In the genomic region with DNA sequence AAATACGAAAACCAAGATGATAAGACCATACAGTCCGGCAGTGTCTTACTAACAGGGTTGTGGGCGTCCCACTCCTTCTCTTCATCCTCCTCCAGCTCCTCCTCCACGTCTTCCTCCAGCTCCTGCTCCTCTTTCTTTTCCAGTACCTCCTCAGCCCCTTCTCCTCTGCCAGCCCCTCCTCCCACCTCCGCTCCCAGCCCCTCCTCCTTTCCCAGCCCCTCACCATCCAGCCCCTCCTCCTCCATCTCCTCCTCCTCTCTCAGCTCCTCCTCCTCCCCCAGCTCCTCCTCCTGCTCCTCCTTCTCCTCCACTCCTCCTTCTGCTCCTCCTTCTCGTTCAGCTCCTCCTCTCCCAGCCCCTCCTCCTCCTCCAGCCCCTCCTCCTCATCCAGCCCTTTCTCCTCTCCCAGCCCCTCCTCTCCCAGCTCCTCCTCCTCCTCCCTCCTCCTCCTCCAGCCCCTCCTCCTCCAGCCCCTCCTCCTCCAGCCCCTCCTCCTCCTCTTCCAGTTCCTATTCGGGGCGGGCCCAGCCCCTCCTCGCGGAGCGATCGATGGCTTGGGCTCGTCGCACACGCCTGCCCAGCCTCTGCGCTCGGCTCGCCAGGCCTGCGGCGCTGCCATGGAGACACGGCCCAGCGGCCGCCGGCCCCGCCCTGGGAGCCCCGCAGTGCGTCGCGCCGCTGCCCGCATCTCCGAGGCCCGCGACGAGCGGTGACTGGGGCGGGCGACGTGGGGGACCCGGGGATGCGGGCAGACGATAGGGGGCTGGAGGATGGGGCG, we compare ENCODE assay signal across 1 cellular context.
TF ChIP-seq lines count a peak whose summit lies in the region.

A gene with protein sequence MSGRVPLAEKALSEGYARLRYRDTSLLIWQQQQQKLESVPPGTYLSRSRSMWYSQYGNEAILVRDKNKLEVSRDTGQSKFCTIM (plus strand): TSS at position 654 of the 778 bp plus-strand sequence. CDS start 1,267 bp downstream, outside the sequence.

TF ChIP-seq in K562, 482 proteins besides CTCF, POLR2A, EP300 and RAD21 (continued from another document and continues in another):
- TF ChIP-seq, protein P1, sequence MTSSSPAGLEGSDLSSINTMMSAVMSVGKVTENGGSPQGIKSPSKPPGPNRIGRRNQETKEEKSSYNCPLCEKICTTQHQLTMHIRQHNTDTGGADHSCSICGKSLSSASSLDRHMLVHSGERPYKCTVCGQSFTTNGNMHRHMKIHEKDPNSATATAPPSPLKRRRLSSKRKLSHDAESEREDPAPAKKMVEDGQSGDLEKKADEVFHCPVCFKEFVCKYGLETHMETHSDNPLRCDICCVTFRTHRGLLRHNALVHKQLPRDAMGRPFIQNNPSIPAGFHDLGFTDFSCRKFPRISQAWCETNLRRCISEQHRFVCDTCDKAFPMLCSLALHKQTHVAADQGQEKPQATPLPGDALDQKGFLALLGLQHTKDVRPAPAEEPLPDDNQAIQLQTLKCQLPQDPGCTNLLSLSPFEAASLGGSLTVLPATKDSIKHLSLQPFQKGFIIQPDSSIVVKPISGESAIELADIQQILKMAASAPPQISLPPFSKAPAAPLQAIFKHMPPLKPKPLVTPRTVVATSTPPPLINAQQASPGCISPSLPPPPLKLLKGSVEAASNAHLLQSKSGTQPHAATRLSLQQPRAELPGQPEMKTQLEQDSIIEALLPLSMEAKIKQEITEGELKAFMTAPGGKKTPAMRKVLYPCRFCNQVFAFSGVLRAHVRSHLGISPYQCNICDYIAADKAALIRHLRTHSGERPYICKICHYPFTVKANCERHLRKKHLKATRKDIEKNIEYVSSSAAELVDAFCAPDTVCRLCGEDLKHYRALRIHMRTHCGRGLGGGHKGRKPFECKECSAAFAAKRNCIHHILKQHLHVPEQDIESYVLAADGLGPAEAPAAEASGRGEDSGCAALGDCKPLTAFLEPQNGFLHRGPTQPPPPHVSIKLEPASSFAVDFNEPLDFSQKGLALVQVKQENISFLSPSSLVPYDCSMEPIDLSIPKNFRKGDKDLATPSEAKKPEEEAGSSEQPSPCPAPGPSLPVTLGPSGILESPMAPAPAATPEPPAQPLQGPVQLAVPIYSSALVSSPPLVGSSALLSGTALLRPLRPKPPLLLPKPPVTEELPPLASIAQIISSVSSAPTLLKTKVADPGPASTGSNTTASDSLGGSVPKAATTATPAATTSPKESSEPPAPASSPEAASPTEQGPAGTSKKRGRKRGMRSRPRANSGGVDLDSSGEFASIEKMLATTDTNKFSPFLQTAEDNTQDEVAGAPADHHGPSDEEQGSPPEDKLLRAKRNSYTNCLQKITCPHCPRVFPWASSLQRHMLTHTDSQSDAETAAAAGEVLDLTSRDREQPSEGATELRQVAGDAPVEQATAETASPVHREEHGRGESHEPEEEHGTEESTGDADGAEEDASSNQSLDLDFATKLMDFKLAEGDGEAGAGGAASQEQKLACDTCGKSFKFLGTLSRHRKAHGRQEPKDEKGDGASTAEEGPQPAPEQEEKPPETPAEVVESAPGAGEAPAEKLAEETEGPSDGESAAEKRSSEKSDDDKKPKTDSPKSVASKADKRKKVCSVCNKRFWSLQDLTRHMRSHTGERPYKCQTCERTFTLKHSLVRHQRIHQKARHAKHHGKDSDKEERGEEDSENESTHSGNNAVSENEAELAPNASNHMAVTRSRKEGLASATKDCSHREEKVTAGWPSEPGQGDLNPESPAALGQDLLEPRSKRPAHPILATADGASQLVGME (CRISPR knock-in tag; IDR thresholded peaks at IDR 0.05): no peak
- TF ChIP-seq ELF4 (CRISPR knock-in tag; IDR thresholded peaks at IDR 0.05) (peak; percentile 23; the same call in 1 of the 2 replicates), NR1H2 (CRISPR knock-in tag; IDR thresholded peaks at IDR 0.05) (no peak), EGR1 (conservative IDR thresholded peaks at IDR 0.05) (peak; percentile 78), MCM3 (IDR thresholded peaks at IDR 0.05) (no peak), SIX5 (IDR thresholded peaks at IDR 0.05; ENCODE audit: borderline replicate concordance in 1 of 2, insufficient read depth in 1 of 2, low read depth in 1 of 2, low read length in 2 of 2) (no peak), ATF1 (CRISPR knock-in tag; IDR thresholded peaks at IDR 0.05) (no peak; the same call in 1 of the 2 replicates), ATF1 (tag; IDR thresholded peaks at IDR 0.05) (no peak), ZNF384 (IDR thresholded peaks at IDR 0.05; ENCODE audit: low read depth, low read length) (no peak), SUPT5H (IDR thresholded peaks at IDR 0.05) (no peak), MIER1 (IDR thresholded peaks at IDR 0.05; ENCODE audit: low read depth) (0 out of 2 replicates have a peak, but pooled peaks have one; percentile 24), CBFA2T2 (conservative IDR thresholded peaks at IDR 0.05) (no peak), HLTF (IDR thresholded peaks at IDR 0.05) (peak; percentile 96), SMAD3 (CRISPR knock-in tag; conservative IDR thresholded peaks at IDR 0.05) (no peak), ZFX (CRISPR knock-in tag; IDR thresholded peaks at IDR 0.05) (no peak), BMI1 (IDR thresholded peaks at IDR 0.05; ENCODE audit: low read length) (peak; percentile 71; the same call in 1 of the 2 replicates), CXXC5 (CRISPR knock-in tag; IDR thresholded peaks at IDR 0.05) (peak; percentile 98), POLR2AphosphoS2 (IDR thresholded peaks at IDR 0.05; ENCODE audit: low read length) (no peak), PTRF (tag; IDR thresholded peaks at IDR 0.05) (no peak), ZNF263 (CRISPR knock-in tag; IDR thresholded peaks at IDR 0.05; ENCODE audit: borderline replicate concordance) (peak; percentile 99), MED1 (CRISPR knock-in tag; IDR thresholded peaks at IDR 0.05; ENCODE audit: borderline replicate concordance) (no peak), TAL1 (IDR thresholded peaks at IDR 0.05) (no peak), PHB2 (IDR thresholded peaks at IDR 0.05; ENCODE audit: low read depth) (0 out of 2 replicates have a peak, but pooled peaks have one; percentile 19), TBP (optimal IDR thresholded peaks at IDR 0.05; ENCODE audit: low read depth, low read length) (peak; percentile 24), NFE2 (IDR thresholded peaks at IDR 0.05; ENCODE audit: low read depth) (no peak), NEUROD1 (IDR thresholded peaks at IDR 0.05; ENCODE audit: borderline replicate concordance, low read depth, low read length, partially characterized antibody) (peak; percentile 83), SRSF7 (optimal IDR thresholded peaks at IDR 0.05; ENCODE audit: low read depth, low read length) (no peak), ZBTB17 (CRISPR knock-in tag; IDR thresholded peaks at IDR 0.05) (peak; percentile 100)
- TF ChIP-seq, protein P2, sequence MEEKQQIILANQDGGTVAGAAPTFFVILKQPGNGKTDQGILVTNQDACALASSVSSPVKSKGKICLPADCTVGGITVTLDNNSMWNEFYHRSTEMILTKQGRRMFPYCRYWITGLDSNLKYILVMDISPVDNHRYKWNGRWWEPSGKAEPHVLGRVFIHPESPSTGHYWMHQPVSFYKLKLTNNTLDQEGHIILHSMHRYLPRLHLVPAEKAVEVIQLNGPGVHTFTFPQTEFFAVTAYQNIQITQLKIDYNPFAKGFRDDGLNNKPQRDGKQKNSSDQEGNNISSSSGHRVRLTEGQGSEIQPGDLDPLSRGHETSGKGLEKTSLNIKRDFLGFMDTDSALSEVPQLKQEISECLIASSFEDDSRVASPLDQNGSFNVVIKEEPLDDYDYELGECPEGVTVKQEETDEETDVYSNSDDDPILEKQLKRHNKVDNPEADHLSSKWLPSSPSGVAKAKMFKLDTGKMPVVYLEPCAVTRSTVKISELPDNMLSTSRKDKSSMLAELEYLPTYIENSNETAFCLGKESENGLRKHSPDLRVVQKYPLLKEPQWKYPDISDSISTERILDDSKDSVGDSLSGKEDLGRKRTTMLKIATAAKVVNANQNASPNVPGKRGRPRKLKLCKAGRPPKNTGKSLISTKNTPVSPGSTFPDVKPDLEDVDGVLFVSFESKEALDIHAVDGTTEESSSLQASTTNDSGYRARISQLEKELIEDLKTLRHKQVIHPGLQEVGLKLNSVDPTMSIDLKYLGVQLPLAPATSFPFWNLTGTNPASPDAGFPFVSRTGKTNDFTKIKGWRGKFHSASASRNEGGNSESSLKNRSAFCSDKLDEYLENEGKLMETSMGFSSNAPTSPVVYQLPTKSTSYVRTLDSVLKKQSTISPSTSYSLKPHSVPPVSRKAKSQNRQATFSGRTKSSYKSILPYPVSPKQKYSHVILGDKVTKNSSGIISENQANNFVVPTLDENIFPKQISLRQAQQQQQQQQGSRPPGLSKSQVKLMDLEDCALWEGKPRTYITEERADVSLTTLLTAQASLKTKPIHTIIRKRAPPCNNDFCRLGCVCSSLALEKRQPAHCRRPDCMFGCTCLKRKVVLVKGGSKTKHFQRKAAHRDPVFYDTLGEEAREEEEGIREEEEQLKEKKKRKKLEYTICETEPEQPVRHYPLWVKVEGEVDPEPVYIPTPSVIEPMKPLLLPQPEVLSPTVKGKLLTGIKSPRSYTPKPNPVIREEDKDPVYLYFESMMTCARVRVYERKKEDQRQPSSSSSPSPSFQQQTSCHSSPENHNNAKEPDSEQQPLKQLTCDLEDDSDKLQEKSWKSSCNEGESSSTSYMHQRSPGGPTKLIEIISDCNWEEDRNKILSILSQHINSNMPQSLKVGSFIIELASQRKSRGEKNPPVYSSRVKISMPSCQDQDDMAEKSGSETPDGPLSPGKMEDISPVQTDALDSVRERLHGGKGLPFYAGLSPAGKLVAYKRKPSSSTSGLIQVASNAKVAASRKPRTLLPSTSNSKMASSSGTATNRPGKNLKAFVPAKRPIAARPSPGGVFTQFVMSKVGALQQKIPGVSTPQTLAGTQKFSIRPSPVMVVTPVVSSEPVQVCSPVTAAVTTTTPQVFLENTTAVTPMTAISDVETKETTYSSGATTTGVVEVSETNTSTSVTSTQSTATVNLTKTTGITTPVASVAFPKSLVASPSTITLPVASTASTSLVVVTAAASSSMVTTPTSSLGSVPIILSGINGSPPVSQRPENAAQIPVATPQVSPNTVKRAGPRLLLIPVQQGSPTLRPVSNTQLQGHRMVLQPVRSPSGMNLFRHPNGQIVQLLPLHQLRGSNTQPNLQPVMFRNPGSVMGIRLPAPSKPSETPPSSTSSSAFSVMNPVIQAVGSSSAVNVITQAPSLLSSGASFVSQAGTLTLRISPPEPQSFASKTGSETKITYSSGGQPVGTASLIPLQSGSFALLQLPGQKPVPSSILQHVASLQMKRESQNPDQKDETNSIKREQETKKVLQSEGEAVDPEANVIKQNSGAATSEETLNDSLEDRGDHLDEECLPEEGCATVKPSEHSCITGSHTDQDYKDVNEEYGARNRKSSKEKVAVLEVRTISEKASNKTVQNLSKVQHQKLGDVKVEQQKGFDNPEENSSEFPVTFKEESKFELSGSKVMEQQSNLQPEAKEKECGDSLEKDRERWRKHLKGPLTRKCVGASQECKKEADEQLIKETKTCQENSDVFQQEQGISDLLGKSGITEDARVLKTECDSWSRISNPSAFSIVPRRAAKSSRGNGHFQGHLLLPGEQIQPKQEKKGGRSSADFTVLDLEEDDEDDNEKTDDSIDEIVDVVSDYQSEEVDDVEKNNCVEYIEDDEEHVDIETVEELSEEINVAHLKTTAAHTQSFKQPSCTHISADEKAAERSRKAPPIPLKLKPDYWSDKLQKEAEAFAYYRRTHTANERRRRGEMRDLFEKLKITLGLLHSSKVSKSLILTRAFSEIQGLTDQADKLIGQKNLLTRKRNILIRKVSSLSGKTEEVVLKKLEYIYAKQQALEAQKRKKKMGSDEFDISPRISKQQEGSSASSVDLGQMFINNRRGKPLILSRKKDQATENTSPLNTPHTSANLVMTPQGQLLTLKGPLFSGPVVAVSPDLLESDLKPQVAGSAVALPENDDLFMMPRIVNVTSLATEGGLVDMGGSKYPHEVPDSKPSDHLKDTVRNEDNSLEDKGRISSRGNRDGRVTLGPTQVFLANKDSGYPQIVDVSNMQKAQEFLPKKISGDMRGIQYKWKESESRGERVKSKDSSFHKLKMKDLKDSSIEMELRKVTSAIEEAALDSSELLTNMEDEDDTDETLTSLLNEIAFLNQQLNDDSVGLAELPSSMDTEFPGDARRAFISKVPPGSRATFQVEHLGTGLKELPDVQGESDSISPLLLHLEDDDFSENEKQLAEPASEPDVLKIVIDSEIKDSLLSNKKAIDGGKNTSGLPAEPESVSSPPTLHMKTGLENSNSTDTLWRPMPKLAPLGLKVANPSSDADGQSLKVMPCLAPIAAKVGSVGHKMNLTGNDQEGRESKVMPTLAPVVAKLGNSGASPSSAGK (IDR thresholded peaks at IDR 0.05): no peak
- TF ChIP-seq, protein P3, sequence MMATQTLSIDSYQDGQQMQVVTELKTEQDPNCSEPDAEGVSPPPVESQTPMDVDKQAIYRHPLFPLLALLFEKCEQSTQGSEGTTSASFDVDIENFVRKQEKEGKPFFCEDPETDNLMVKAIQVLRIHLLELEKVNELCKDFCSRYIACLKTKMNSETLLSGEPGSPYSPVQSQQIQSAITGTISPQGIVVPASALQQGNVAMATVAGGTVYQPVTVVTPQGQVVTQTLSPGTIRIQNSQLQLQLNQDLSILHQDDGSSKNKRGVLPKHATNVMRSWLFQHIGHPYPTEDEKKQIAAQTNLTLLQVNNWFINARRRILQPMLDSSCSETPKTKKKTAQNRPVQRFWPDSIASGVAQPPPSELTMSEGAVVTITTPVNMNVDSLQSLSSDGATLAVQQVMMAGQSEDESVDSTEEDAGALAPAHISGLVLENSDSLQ (IDR thresholded peaks at IDR 0.05): peak; percentile 84
- TF ChIP-seq, protein P4, sequence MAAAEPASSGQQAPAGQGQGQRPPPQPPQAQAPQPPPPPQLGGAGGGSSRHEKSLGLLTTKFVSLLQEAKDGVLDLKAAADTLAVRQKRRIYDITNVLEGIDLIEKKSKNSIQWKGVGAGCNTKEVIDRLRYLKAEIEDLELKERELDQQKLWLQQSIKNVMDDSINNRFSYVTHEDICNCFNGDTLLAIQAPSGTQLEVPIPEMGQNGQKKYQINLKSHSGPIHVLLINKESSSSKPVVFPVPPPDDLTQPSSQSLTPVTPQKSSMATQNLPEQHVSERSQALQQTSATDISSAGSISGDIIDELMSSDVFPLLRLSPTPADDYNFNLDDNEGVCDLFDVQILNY (CRISPR knock-in tag; IDR thresholded peaks at IDR 0.05): no peak
- TF ChIP-seq, protein P5, sequence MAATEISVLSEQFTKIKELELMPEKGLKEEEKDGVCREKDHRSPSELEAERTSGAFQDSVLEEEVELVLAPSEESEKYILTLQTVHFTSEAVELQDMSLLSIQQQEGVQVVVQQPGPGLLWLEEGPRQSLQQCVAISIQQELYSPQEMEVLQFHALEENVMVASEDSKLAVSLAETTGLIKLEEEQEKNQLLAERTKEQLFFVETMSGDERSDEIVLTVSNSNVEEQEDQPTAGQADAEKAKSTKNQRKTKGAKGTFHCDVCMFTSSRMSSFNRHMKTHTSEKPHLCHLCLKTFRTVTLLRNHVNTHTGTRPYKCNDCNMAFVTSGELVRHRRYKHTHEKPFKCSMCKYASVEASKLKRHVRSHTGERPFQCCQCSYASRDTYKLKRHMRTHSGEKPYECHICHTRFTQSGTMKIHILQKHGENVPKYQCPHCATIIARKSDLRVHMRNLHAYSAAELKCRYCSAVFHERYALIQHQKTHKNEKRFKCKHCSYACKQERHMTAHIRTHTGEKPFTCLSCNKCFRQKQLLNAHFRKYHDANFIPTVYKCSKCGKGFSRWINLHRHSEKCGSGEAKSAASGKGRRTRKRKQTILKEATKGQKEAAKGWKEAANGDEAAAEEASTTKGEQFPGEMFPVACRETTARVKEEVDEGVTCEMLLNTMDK (IDR thresholded peaks at IDR 0.05; ENCODE audit: borderline replicate concordance, insufficient read depth, low read depth, low read length, poor library complexity, severe bottlenecking): no peak
- TF ChIP-seq, protein P6, sequence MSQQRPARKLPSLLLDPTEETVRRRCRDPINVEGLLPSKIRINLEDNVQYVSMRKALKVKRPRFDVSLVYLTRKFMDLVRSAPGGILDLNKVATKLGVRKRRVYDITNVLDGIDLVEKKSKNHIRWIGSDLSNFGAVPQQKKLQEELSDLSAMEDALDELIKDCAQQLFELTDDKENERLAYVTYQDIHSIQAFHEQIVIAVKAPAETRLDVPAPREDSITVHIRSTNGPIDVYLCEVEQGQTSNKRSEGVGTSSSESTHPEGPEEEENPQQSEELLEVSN (IDR thresholded peaks at IDR 0.05; ENCODE audit: borderline replicate concordance in 1 of 2, extremely low read depth in 1 of 2, insufficient read depth in 1 of 2, insufficient read length in 1 of 2, low read depth in 1 of 2, low read length in 1 of 2, poor library complexity in 1 of 2, severe bottlenecking in 1 of 2): peak in 1 of 2 experiments; percentile 40
